In genomic region chr1:11013160-11013531, GRCh38 we compare ENCODE assay signal across 7 cellular contexts. TPM values are rescaled to one million over a fixed set of nuclear protein-coding genes. Genes with fewer than 3 reads are reported as not detected.
DNase-seq lines count a peak whose midpoint lies in the region; TF ChIP-seq lines count a peak whose summit lies in the region.

No MANE protein-coding gene starts in this region.

- H3K4me3 ChIP-seq in H7 (ENCODE audit: insufficient read depth, low read depth, low read length) (peak overlapping the region; percentile 100), SJSA1 (peak overlapping the region; percentile 99), fibroblast of mammary gland (ENCODE audit: control insufficient read depth, low read depth, low read length) (peak overlapping the region; percentile 92)

- TF ChIP-seq CTCF in fibroblast of mammary gland (conservative IDR thresholded peaks at IDR 0.05; ENCODE audit: control insufficient read depth, insufficient read depth, low read depth, low read length), result no peak

- H3K4me1 ChIP-seq in SJSA1 (replicated peaks), result peaks cover 11% of the 10 kb centered on the region

- H3K9me3 ChIP-seq in SJSA1 (replicated peaks), result no peaks in the 10 kb centered on the region

- peak overlapping the region; percentile 100 for H3K27ac ChIP-seq in SJSA1

- H3K27me3 ChIP-seq in H7 (ENCODE audit: control insufficient read depth, insufficient read depth, low read length) (no peaks in the 10 kb centered on the region), SJSA1 (replicated peaks) (no peaks in the 10 kb centered on the region)

- H3K36me3 ChIP-seq in H7 (replicated peaks; ENCODE audit: control insufficient read depth, insufficient read depth, low read length), result peaks cover 17% of the 10 kb centered on the region
- H3K36me3 ChIP-seq in SJSA1, result peaks cover 59% of the 10 kb centered on the region

- DNase-seq in H7, result no peak
- no peak for DNase-seq in SJSA1 (ENCODE audit: low read depth in 1 of 2, low spot score in 2 of 2)
- DNase-seq in fibroblast of mammary gland (ENCODE audit: low read depth), result peak; percentile 28
- DNase-seq in renal cortical epithelial cell (ENCODE audit: low read depth), result peak; percentile 35
- DNase-seq in mucosa of gallbladder (ENCODE audit: low spot score), result no peak
- DNase-seq in DMS153 (lab: John Stamatoyannopoulos, UW), result no peak
- no peak for DNase-seq in NOMO-1 treated with dmso at 0.1 percent for 144 hours (lab: John Stamatoyannopoulos, UW; ENCODE audit: unreplicated experiment)

RNA-seq across cellular contexts. Expression of gene TARDBP, which starts 0.7 kb away (rescaled TPM):
- total RNA-seq in H7 (2014; rRNA removed; shearing (Covaris generic)), result 91.4 and 96.7 TPM in 2 replicates
- 35.1 and 96.3 TPM in 2 replicates for total RNA-seq in SJSA1 (2014; rRNA removed; shearing (Covaris generic))
- total RNA-seq in renal cortical epithelial cell, result 89.8 and 187 TPM in 2 replicates
- total RNA-seq in mucosa of gallbladder, result 143 TPM

RNA-seq across cellular contexts. Expression of gene MASP2, which starts 33.9 kb away (rescaled TPM):
- total RNA-seq in H7 (2014; rRNA removed; shearing (Covaris generic)), result 0.17 and 0.63 TPM in 2 replicates
- not detected in 2 replicates for total RNA-seq in SJSA1 (2014; rRNA removed; shearing (Covaris generic))
- total RNA-seq in renal cortical epithelial cell (0.35 TPM in 1 of 2 replicates, not detected in the other), mucosa of gallbladder (not detected)

RNA-seq across cellular contexts. Expression of gene SRM, which starts 46.7 kb away (rescaled TPM):
- 110 and 111 TPM in 2 replicates for total RNA-seq in H7 (2014; rRNA removed; shearing (Covaris generic))
- total RNA-seq in SJSA1 (2014; rRNA removed; shearing (Covaris generic)), result 31.4 and 33.0 TPM in 2 replicates
- 4.5 and 26.5 TPM in 2 replicates for total RNA-seq in renal cortical epithelial cell
- 41.4 TPM for total RNA-seq in mucosa of gallbladder

Comparison
In these comparisons a context has a peak if more than half of its experiments do, and no peak if none do; other contexts are left out.
1. DNase-seq: peak in fibroblast of mammary gland (single experiment) and renal cortical epithelial cell (single experiment); none in H7 (single experiment), SJSA1 (0 of 2), mucosa of gallbladder (single experiment), DMS153 (single experiment) and NOMO-1 treated with dmso at 0.1 percent for 144 hours (single experiment).
2. Peak in every context shown above with its lines, with median percentiles within 50 percentile points of each other: H3K4me3 ChIP-seq.